8 cellular contexts compared by ENCODE assay signal in genomic region chr19:12782424-12783225, GRCh38. TPM values are rescaled to one million over a fixed set of nuclear protein-coding genes. Genes with fewer than 3 reads are reported as not detected.
DNase-seq lines count a peak whose midpoint lies in the region; ATAC-seq and TF ChIP-seq lines count a peak whose summit lies in the region.

No MANE protein-coding gene starts in this region.

- no peaks in the 10 kb centered on the region for H3K36me3 Mint-ChIP-seq in type B pancreatic cell

- H3K79me2 ChIP-seq in Karpas-422 (ENCODE audit: low read length) (no peaks in the 10 kb centered on the region), SU-DHL-6 (ENCODE audit: insufficient read depth, low read length) (no peaks in the 10 kb centered on the region)

- intact Hi-C loops in heart right ventricle (cut with DNase I) = no loop called here
- intact Hi-C loops in posterior vena cava (cut with DNase I) = no loop called here

- H3K36me3 ChIP-seq in Karpas-422 (ENCODE audit: insufficient read depth, low read length) (no peaks in the 10 kb centered on the region), SU-DHL-6 (ENCODE audit: low read length) (no peaks in the 10 kb centered on the region), heart right ventricle (no peaks in the 10 kb centered on the region)

- peak overlapping the region; percentile 23 for H3K27ac ChIP-seq in Karpas-422 (ENCODE audit: low read length)
- H3K27ac ChIP-seq in SU-DHL-6 (ENCODE audit: low read depth, low read length) = no peak overlapping the region
- H3K27ac ChIP-seq in heart right ventricle = peak overlapping the region; percentile 89 to 100 (median 99)

- TF ChIP-seq CTCF in AG09319 (IDR thresholded peaks at IDR 0.05; ENCODE audit: low read depth, low read length) = no peak
- no peak for TF ChIP-seq CTCF in SU-DHL-6 (IDR thresholded peaks at IDR 0.05; ENCODE audit: insufficient read depth, low read length, poor library complexity, severe bottlenecking)
- peak in 5 of 9 donors; percentile 9 to 38 (median 18) for TF ChIP-seq CTCF in heart right ventricle (IDR thresholded peaks at IDR 0.05)
- TF ChIP-seq CTCF in type B pancreatic cell (conservative IDR thresholded peaks at IDR 0.05) = peak; percentile 16

- no peaks in the 10 kb centered on the region for H3K9me3 Mint-ChIP-seq in type B pancreatic cell

- H3K27me3 ChIP-seq in Karpas-422 (ENCODE audit: low read length) (no peaks in the 10 kb centered on the region), SU-DHL-6 (ENCODE audit: low read length) (no peaks in the 10 kb centered on the region), heart right ventricle (no peaks in the 10 kb centered on the region)

- DNase-seq in AG09319 (ENCODE audit: extremely low read depth, low read depth) (peak; percentile 70), Karpas-422 (peak; percentile 85), heart right ventricle (peak; percentile 95), posterior vena cava (ENCODE audit: low spot score) (peak; percentile 97), type B pancreatic cell (ENCODE audit: extremely low spot score, unreplicated experiment) (no peak)
- DNase-seq in activated naive CD8-positive, alpha-beta T cell treated with anti-CD3 and anti-CD28 coated beads, Interleukin-2, amount 50 U/mL, for 16 hours (ENCODE audit: low read depth, low spot score) = peak; percentile 67

- H3F3A ChIP-seq in SU-DHL-6 (ENCODE audit: insufficient read depth) = no peaks in the 10 kb centered on the region

- H3K4me3 ChIP-seq in Karpas-422 (ENCODE audit: low read length) (peak overlapping the region; percentile 66), SU-DHL-6 (ENCODE audit: insufficient read depth, low read length, poor library complexity, severe bottlenecking) (no peak overlapping the region), heart right ventricle (peak overlapping the region; percentile 14 to 63 (median 52))

- WGBS in heart right ventricle, 2 donors = 1% methylated on average over 59 to 82 of the region's 82 CpGs

- H3K9me3 ChIP-seq in Karpas-422 (ENCODE audit: low read length) (no peaks in the 10 kb centered on the region), SU-DHL-6 (ENCODE audit: insufficient read depth, low read length) (no peaks in the 10 kb centered on the region), heart right ventricle (no peaks in the 10 kb centered on the region)

- H3K4me3 Mint-ChIP-seq in type B pancreatic cell = peak overlapping the region; percentile 97

- H3K4me1 Mint-ChIP-seq in type B pancreatic cell (ENCODE audit: unreplicated experiment) = peaks cover 20% of the 10 kb centered on the region

- H3K9me2 ChIP-seq in Karpas-422 (replicated peaks; ENCODE audit: insufficient read depth, low read length) (no peaks in the 10 kb centered on the region), SU-DHL-6 (replicated peaks; ENCODE audit: insufficient read depth, low read length) (no peaks in the 10 kb centered on the region)

- H2AFZ ChIP-seq in Karpas-422 (ENCODE audit: low read length) (peak overlapping the region; percentile 63; the same call in 1 of the 2 replicates), SU-DHL-6 (ENCODE audit: low read depth, low read length, severe bottlenecking) (no peak overlapping the region)

- H3K9ac ChIP-seq in Karpas-422 (ENCODE audit: low read length) = peak overlapping the region; percentile 61
- H3K9ac ChIP-seq in SU-DHL-6 (ENCODE audit: low read length) = no peak overlapping the region

- H3K27ac Mint-ChIP-seq in type B pancreatic cell = peak overlapping the region; percentile 94

- H3K4me1 ChIP-seq in Karpas-422 (ENCODE audit: low read length) (peaks cover 70% of the 10 kb centered on the region), heart right ventricle (peaks cover 46 to 89% (median 64%) of the 10 kb centered on the region in 9 donors)

- ATAC-seq in GM19035 (IDR thresholded peaks at IDR 0.05; ENCODE audit: unreplicated experiment) = peak; percentile 36
- ATAC-seq in heart right ventricle = peak; percentile 52 to 79 (median 68)

- H4K20me1 ChIP-seq in Karpas-422 (ENCODE audit: insufficient read depth, low read depth, low read length) = no peaks in the 10 kb centered on the region
- no peaks in the 10 kb centered on the region for H4K20me1 ChIP-seq in SU-DHL-6 (ENCODE audit: low read depth, low read length)

- H3K4me2 ChIP-seq in Karpas-422 (ENCODE audit: low read depth, low read length, poor library complexity, severe bottlenecking) = peak overlapping the region; percentile 80
- peak overlapping the region; percentile 34 for H3K4me2 ChIP-seq in SU-DHL-6 (ENCODE audit: low read depth, low read length, poor library complexity, severe bottlenecking)

- peaks cover 5% of the 10 kb centered on the region for H3K27me3 Mint-ChIP-seq in type B pancreatic cell

RNA-seq across cellular contexts. Expression of gene HOOK2, which starts 7.3 kb away (rescaled TPM):
- total RNA-seq in Karpas-422 (2014; rRNA removed; shearing (Covaris generic); ENCODE audit: low replicate concordance) = 7.6 and 21.2 TPM in 2 replicates
- 10 to 100 TPM; 47.8 to 79.3 (median 57.8) TPM for total RNA-seq in heart right ventricle
- 100 to 1,000 TPM in 1 of 2 donors, 10 to 100 TPM in 1; 29.7 to 173 TPM for polyA plus RNA-seq in heart right ventricle
- total RNA-seq in posterior vena cava = 10 to 100 TPM; 20.2 to 21.7 TPM
- total RNA-seq in type B pancreatic cell (ENCODE audit: low replicate concordance) = 50.1 and 55.0 TPM in 2 replicates

RNA-seq across cellular contexts. Expression of gene JUNB, which starts 8.7 kb away (rescaled TPM):
- total RNA-seq in Karpas-422 (2014; rRNA removed; shearing (Covaris generic); ENCODE audit: low replicate concordance) = 60.0 and 156 TPM in 2 replicates
- total RNA-seq in heart right ventricle = 100 to 1,000 TPM in 4 of 10 donors, 10 to 100 TPM in 6; 22.4 to 247 (median 70.0) TPM
- 10 to 100 TPM; 41.2 to 65.4 TPM for polyA plus RNA-seq in heart right ventricle
- total RNA-seq in posterior vena cava = 100 to 1,000 TPM; 193 to 418 TPM
- total RNA-seq in type B pancreatic cell (ENCODE audit: low replicate concordance) = 31.3 and 116 TPM in 2 replicates

RNA-seq across cellular contexts. Expression of gene PRDX2, which starts 19.0 kb away (rescaled TPM):
- total RNA-seq in Karpas-422 (2014; rRNA removed; shearing (Covaris generic); ENCODE audit: low replicate concordance) = 372 and 566 TPM in 2 replicates
- 100 to 1,000 TPM; 532 to 789 (median 744) TPM for total RNA-seq in heart right ventricle
- polyA plus RNA-seq in heart right ventricle = 100 to 1,000 TPM; 235 to 827 TPM
- 100 to 1,000 TPM; 126 to 130 TPM for total RNA-seq in posterior vena cava
- 416 and 497 TPM in 2 replicates for total RNA-seq in type B pancreatic cell (ENCODE audit: low replicate concordance)

RNA-seq across cellular contexts. Expression of gene THSD8, which starts 19.2 kb away (rescaled TPM):
- total RNA-seq in Karpas-422 (2014; rRNA removed; shearing (Covaris generic); ENCODE audit: low replicate concordance) = 9.0 TPM in 1 of 2 replicates, not detected in the other
- total RNA-seq in heart right ventricle (1 to 10 TPM in 9 of 10 donors, under 1 TPM in 1; 0.72 to 4.8 (median 2.4) TPM), posterior vena cava (1 to 10 TPM in 1 of 2 donors, under 1 TPM in 1; 1.00 to 1.6 TPM), type B pancreatic cell (ENCODE audit: low replicate concordance) (10.1 and 19.4 TPM in 2 replicates)
- 1 to 10 TPM; 2.7 to 3.8 TPM for polyA plus RNA-seq in heart right ventricle

RNA-seq across cellular contexts. Expression of gene RNASEH2A, which starts 23.8 kb away (rescaled TPM):
- 37.8 and 48.4 TPM in 2 replicates for total RNA-seq in Karpas-422 (2014; rRNA removed; shearing (Covaris generic); ENCODE audit: low replicate concordance)
- total RNA-seq in heart right ventricle (1 to 10 TPM; 1.9 to 5.7 (median 4.1) TPM), posterior vena cava (1 to 10 TPM; 4.3 to 5.1 TPM), type B pancreatic cell (ENCODE audit: low replicate concordance) (13.7 and 37.2 TPM in 2 replicates)
- 1 to 10 TPM; 3.1 to 6.9 TPM for polyA plus RNA-seq in heart right ventricle

Comparison
In these comparisons a context has a peak if more than half of its experiments do, and no peak if none do; other contexts are left out.
1. CTCF ChIP-seq: peak in heart right ventricle (5 of 9) and type B pancreatic cell (single experiment); none in AG09319 (single experiment) and SU-DHL-6 (single experiment).